In genomic region chr16:51763072-51763658, GRCh38 we compare ENCODE assay signal across 17 cellular contexts.
DNase-seq lines count a peak whose midpoint lies in the region; ATAC-seq, FAIRE-seq and TF ChIP-seq lines count a peak whose summit lies in the region.
"Had no signal": no experiment of that assay in that cellular context is flagged by ENCODE, and none has a peak within 500 bp of the region (broad histone marks: within the 10 kb centered on the region; RNA-seq: fewer than 3 reads in every experiment).

No MANE protein-coding gene starts in this region.

- TF ChIP-seq CTCF in transverse colon (IDR thresholded peaks at IDR 0.05) = no peak

- H3K27ac ChIP-seq in right cardiac atrium (ENCODE audit: low read length) (no peak overlapping the region), transverse colon (peak overlapping the region in 3 of 4 donors; percentile 3 to 50 (median 41))
- H3K27ac ChIP-seq: ovary, SK-N-MC, spleen had no signal

- no peak for TF ChIP-seq POLR2A in transverse colon (IDR thresholded peaks at IDR 0.05)

- no peaks in the 10 kb centered on the region for H3K36me3 ChIP-seq in transverse colon
- H3K36me3 ChIP-seq: HAP-1, ovary, spleen had no signal

- DNase-seq in right cardiac atrium (peak in 2 of 3 donors; percentile 12 to 23), left ventricle myocardium superior (no peak), kidney tubule cell (ENCODE audit: low spot score) (peak; percentile 51), transverse colon (no peak), NAMALWA (ENCODE audit: low spot score) (no peak), HuH-7 (ENCODE audit: low spot score) (no peak)
- DNase-seq: activated CD8-positive, alpha-beta T cell treated with anti-CD3 and anti-CD28 coated beads, Interleukin-2, amount 10 ng/mL, durations not matched to agents 7 days and 5 days; anterior cingulate cortex; cortex of kidney; NCI-H1436; ovary; spleen had no signal

- in situ Hi-C loops in transverse colon (cut with MboI; ENCODE audit: low pct_ligation_motif_present in 1 of 4, low pct_unique_long_range_greater_than_20kb in 1 of 4, low sequenced_read_pairs in 3 of 4) = no loop called here

- H3K4me1 ChIP-seq in right cardiac atrium (ENCODE audit: control insufficient read depth, insufficient read depth, low read length) (no peaks in the 10 kb centered on the region), transverse colon (peaks cover 0 to 12% (median 0%) of the 10 kb centered on the region in 4 donors)

- H3K27me3 ChIP-seq in right cardiac atrium (ENCODE audit: control insufficient read depth, insufficient read depth) (no peaks in the 10 kb centered on the region), transverse colon (peaks cover 5% of the 10 kb centered on the region)
- H3K27me3 ChIP-seq: ovary had no signal

- intact Hi-C loops in right cardiac atrium (cut with DNase I) (loop anchor here in 1 of 4 donors (5.0 kb wide), 1 partner anchor 621 kb away; no protein-coding TSS in a partner anchor), left ventricle myocardium superior (cut with micrococcal nuclease) (no loop called here), transverse colon (cut with DNase I; ENCODE audit: low total_unique reads) (no loop called here)

- H3K4me3 ChIP-seq in right cardiac atrium (ENCODE audit: low read length) (no peak overlapping the region), transverse colon (no peak overlapping the region)
- H3K4me3 ChIP-seq: HAP-1, K562, ovary, SK-N-MC, spleen had no signal

- peak; percentile 22 for FAIRE-seq in TTC549 (lab: Jason Lieb, UNC)
- FAIRE-seq: K562 had no signal

- WGBS in right cardiac atrium = 70% methylated on average over 6 of the region's 6 CpGs
- 74 to 84% methylated on average over 2 to 6 of the region's 6 CpGs for WGBS in transverse colon (ENCODE audit: low coverage in 1 of 2), 2 donors

- peak; percentile 55 to 92 for ATAC-seq in right cardiac atrium
- no peak for ATAC-seq in left ventricle myocardium superior
- no peak for ATAC-seq in GM18867 (IDR thresholded peaks at IDR 0.05; ENCODE audit: unreplicated experiment)
- ATAC-seq: activated CD8-positive, alpha-beta T cell treated with anti-CD3 and anti-CD28 coated beads, Interleukin-2, amount 10 ng/mL, durations not matched to agents 7 days and 5 days had no signal

- H3K9me3 ChIP-seq in right cardiac atrium (ENCODE audit: control insufficient read depth, low read length) = no peaks in the 10 kb centered on the region
- H3K9me3 ChIP-seq in transverse colon = no peaks in the 10 kb centered on the region
- H3K9me3 ChIP-seq: HAP-1, ovary, spleen had no signal

- TF ChIP-seq EP300 in transverse colon (IDR thresholded peaks at IDR 0.05; ENCODE audit: low read depth) = no peak

Comparison
In these comparisons a context has a peak if more than half of its experiments do, and no peak if none do; other contexts are left out.
1. ATAC-seq: peak in right cardiac atrium (2 of 2); none in left ventricle myocardium superior (single experiment) and GM18867 (single experiment).
2. DNase-seq: peak in right cardiac atrium (2 of 3) and kidney tubule cell (single experiment); none in left ventricle myocardium superior (single experiment), transverse colon (single experiment), NAMALWA (single experiment) and HuH-7 (single experiment).